ENCODE assay signal across 8 cellular contexts in the genomic region with DNA sequence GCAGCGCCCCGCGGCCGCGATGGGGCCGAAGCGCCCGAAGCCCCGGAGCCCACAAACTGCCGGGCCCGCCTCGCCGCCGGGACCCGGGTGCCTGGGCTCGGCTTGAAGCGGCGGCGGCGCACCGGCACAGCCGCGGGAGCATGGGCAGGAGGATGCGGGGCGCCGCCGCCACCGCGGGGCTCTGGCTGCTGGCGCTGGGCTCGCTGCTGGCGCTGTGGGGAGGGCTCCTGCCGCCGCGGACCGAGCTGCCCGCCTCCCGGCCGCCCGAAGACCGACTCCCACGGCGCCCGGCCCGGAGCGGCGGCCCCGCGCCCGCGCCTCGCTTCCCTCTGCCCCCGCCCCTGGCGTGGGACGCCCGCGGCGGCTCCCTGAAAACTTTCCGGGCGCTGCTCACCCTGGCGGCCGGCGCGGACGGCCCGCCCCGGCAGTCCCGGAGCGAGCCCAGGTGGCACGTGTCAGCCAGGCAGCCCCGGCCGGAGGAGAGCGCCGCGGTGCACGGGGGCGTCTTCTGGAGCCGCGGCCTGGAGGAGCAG. TPM values are rescaled to one million over a fixed set of nuclear protein-coding genes. Genes with fewer than 3 reads are reported as not detected.
DNase-seq lines count a peak whose midpoint lies in the region; ATAC-seq, FAIRE-seq and TF ChIP-seq lines count a peak whose summit lies in the region.

No MANE protein-coding gene starts in this region.

- H3K4me3 ChIP-seq in GM12864 (ENCODE audit: low read depth, low read length) (peak overlapping the region; percentile 44), HUES48 (ENCODE audit: low read depth, low read length) (peak overlapping the region; percentile 71), K562 (peak overlapping the region; percentile 35), thymus (ENCODE audit: low read length) (peak overlapping the region; percentile 54)

- FAIRE-seq in K562 (lab: Jason Lieb, UNC): no peak

- ATAC-seq in GM21390 (IDR thresholded peaks at IDR 0.05; ENCODE audit: unreplicated experiment) (peak; percentile 43), K562 (peak; percentile 52)

- WGBS in K562 (ENCODE audit: insufficient coverage, low coverage, missing lambda C conversion rate): 1% methylated on average over 40 of the region's 79 CpGs
- under 1% methylated on average over 79 of the region's 79 CpGs for WGBS in thymus

- H3K9ac ChIP-seq in HUES48 (ENCODE audit: low read depth, low read length) (peak overlapping the region; percentile 66), K562 (ENCODE audit: insufficient read depth in 1 of 2, low read depth in 2 of 2, low read length in 2 of 2) (peak overlapping the region in 1 of 2 experiments; percentile 69; a peak in 1 of 4 replicates)

- no peak for TF ChIP-seq RAD21 in K562 (CRISPR knock-in tag; conservative IDR thresholded peaks at IDR 0.05 in 1 of 2, IDR thresholded peaks at IDR 0.05 in 1 of 2)

- no peak for DNase-seq in GM12864 (ENCODE audit: low read depth)
- DNase-seq in K562 (ENCODE audit: extremely low read depth in 1 of 4, low spot score in 3 of 4): peak; percentile 25 to 71 (median 56)
- peak; percentile 55 for DNase-seq in kidney tubule cell (ENCODE audit: low spot score)
- no peak for DNase-seq in NCI-H2029 treated with DMSO at 0.1 percent for 48 hours (lab: John Stamatoyannopoulos, UW)
- no peak for DNase-seq in NCI-H345 (lab: John Stamatoyannopoulos, UW)

- TF ChIP-seq POLR2A in K562 (conservative IDR thresholded peaks at IDR 0.05): no peak

- in situ Hi-C loops in K562 (cut with MboI): no loop called here

- no peaks in the 10 kb centered on the region for H3K9me3 ChIP-seq in HUES48 (ENCODE audit: control insufficient read depth, insufficient read depth, low read length)
- H3K9me3 ChIP-seq in K562 (replicated peaks; ENCODE audit: control insufficient read depth, insufficient read depth, low read depth, low read length): no peaks in the 10 kb centered on the region
- H3K9me3 ChIP-seq in thymus (ENCODE audit: control insufficient read depth): no peaks in the 10 kb centered on the region

- H3K4me1 ChIP-seq in HUES48 (ENCODE audit: control insufficient read depth, insufficient read depth, low read length): peaks cover 30% of the 10 kb centered on the region
- H3K4me1 ChIP-seq in K562 (replicated peaks in 1 of 2; ENCODE audit: control insufficient read depth in 2 of 2, insufficient read depth in 2 of 2, low read length in 2 of 2): peaks cover 0 to 24% of the 10 kb centered on the region in 2 experiments; a peak in 4 of 5 replicates
- H3K4me1 ChIP-seq in thymus (ENCODE audit: control insufficient read depth, insufficient read depth, low read length): peaks cover 9% of the 10 kb centered on the region

- CTCF ChIA-PET in K562 (lab: Yijun Ruan, JAX; ENCODE audit: low intra/inter-chr PET ratio): no interaction called here

- TF ChIP-seq EP300 in K562 (IDR thresholded peaks at IDR 0.05; ENCODE audit: low read length): no peak

- no peaks in the 10 kb centered on the region for H3K9me1 ChIP-seq in K562 (ENCODE audit: control insufficient read depth, insufficient read depth, low read length)

- POLR2A ChIA-PET in K562 (lab: Yijun Ruan, JAX): interaction anchor here (0.5 to 1.2 kb wide), 2 partner anchors 533 to 803 kb away, joined by 3 read pairs; no protein-coding TSS in a partner anchor

- no peaks in the 10 kb centered on the region for H3K79me2 ChIP-seq in K562 (ENCODE audit: control insufficient read depth, insufficient read depth, low read length)

- peaks cover 44% of the 10 kb centered on the region for H3K27me3 ChIP-seq in HUES48 (ENCODE audit: control insufficient read depth, insufficient read depth, low read length)
- peaks cover 21 to 31% of the 10 kb centered on the region in 2 experiments for H3K27me3 ChIP-seq in K562 (ENCODE audit: control insufficient read depth in 2 of 2, insufficient read depth in 2 of 2, low read length in 2 of 2)
- H3K27me3 ChIP-seq in thymus (ENCODE audit: control insufficient read depth, insufficient read depth): peaks cover 62% of the 10 kb centered on the region

- H3K4me2 ChIP-seq in K562 (ENCODE audit: insufficient read depth, low read length): peak overlapping the region; percentile 39; the same call in 1 of the 2 replicates

- peak overlapping the region; percentile 74 for H3K27ac ChIP-seq in HUES48 (ENCODE audit: low read depth, low read length)
- H3K27ac ChIP-seq in K562 (ENCODE audit: extremely low read depth, low read depth, low read length): no peak overlapping the region
- H3K27ac ChIP-seq in thymus (ENCODE audit: low read depth): peak overlapping the region; percentile 60

- H3K36me3 ChIP-seq in HUES48 (ENCODE audit: control insufficient read depth, insufficient read depth, low read length) (no peaks in the 10 kb centered on the region), K562 (ENCODE audit: control insufficient read depth, insufficient read depth, low read length) (no peaks in the 10 kb centered on the region), thymus (ENCODE audit: control insufficient read depth, insufficient read depth) (no peaks in the 10 kb centered on the region)

- TF ChIP-seq CTCF in GM12864 (IDR thresholded peaks at IDR 0.05; ENCODE audit: low read depth, low read length, missing control alignments) (no peak), K562 (IDR thresholded peaks at IDR 0.05 in 2 of 3, conservative IDR thresholded peaks at IDR 0.05 in 1 of 3; ENCODE audit: insufficient read depth in 2 of 3, low read depth in 1 of 3, low read length in 3 of 3) (0 out of 6 replicates have a peak, but pooled peaks of 1 of the 3 experiments have one; percentile 7)

- H2AFZ ChIP-seq in K562 (ENCODE audit: low read depth, low read length): peak overlapping the region; percentile 72; the same call in 1 of the 2 replicates

- intact Hi-C loops in K562 (cut with micrococcal nuclease): loop anchor here (5.0 kb wide), 2 partner anchors 399 to 414 kb away; no protein-coding TSS in a partner anchor

- peaks cover 9% of the 10 kb centered on the region for H4K20me1 ChIP-seq in K562 (replicated peaks; ENCODE audit: control insufficient read depth, insufficient read depth, low read length)

- no TSS peak for BruUV-seq in K562 (replicated peaks; lab: Mats Ljungman, UMichigan)

TF ChIP-seq in K562, 482 proteins besides CTCF, POLR2A, EP300 and RAD21 (continues in another document):
- TF ChIP-seq, protein P1, sequence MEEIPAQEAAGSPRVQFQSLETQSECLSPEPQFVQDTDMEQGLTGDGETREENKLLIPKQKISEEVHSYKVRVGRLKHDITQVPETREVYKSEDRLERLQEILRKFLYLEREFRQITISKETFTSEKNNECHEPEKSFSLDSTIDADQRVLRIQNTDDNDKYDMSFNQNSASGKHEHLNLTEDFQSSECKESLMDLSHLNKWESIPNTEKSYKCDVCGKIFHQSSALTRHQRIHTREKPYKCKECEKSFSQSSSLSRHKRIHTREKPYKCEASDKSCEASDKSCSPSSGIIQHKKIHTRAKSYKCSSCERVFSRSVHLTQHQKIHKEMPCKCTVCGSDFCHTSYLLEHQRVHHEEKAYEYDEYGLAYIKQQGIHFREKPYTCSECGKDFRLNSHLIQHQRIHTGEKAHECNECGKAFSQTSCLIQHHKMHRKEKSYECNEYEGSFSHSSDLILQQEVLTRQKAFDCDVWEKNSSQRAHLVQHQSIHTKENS (CRISPR knock-in tag; IDR thresholded peaks at IDR 0.05): no peak
- TF ChIP-seq CTBP1 (IDR thresholded peaks at IDR 0.05; ENCODE audit: borderline replicate concordance): peak; percentile 27; the same call in 1 of the 2 replicates
- 0 out of 2 replicates have a peak, but pooled peaks have one; percentile 15 for TF ChIP-seq ZBTB1 (CRISPR knock-in tag; IDR thresholded peaks at IDR 0.05; ENCODE audit: borderline replicate concordance, low read depth)

RNA-seq across cellular contexts. Expression of a gene that starts 0.3 kb away (rescaled TPM):
- 0.53 and 1.1 TPM in 2 replicates for total RNA-seq in K562 (2011; cell fraction: chromatin; rRNA removed; ENCODE audit: low replicate concordance)
- 1.4 and 2.8 TPM in 2 replicates for total RNA-seq in K562 (2011; cell fraction: nucleolus; rRNA removed)
- total RNA-seq in K562 (2011; cell fraction: nucleoplasm; rRNA removed): 0.61 and 1.0 TPM in 2 replicates
- total RNA-seq in K562 (2014; rRNA removed) (2.0 and 2.9 TPM in 2 replicates), K562 (2014; rRNA removed; fragmentation: Illumina TruSeq; extraction: Trizol) (1.2 TPM in 2 replicates), K562 (2015; rRNA removed; fragmentation: Illumina TruSeq; extraction: Trizol) (0.72 and 1.1 TPM in 2 replicates), K562 (2021) (2.7 and 3.7 TPM in 2 replicates)
- polyA plus RNA-seq in K562 (2011; rRNA removed) (0.22 and 0.95 TPM in 2 replicates), K562 (2014; fragmentation: Illumina TruSeq; extraction: Trizol) (0.64 and 0.66 TPM in 2 replicates), K562 (2014; fragmentation: Nextera tagmentation; extraction: Ambion mirVana) (under 1 TPM; 0.10 to 0.38 TPM), K562 (2014; rRNA removed) (0.58 and 0.84 TPM in 2 replicates), thymus (4.2 TPM)
- 0.19 and 2.6 TPM in 2 replicates for polyA plus RNA-seq in K562 (2011; cell fraction: cytosol; rRNA removed)
- 0.39 and 2.5 TPM in 2 replicates for polyA plus RNA-seq in K562 (2011; cell fraction: nucleus; rRNA removed)
- polyA plus RNA-seq in K562 (2012): 0.58 and 2.0 TPM in 2 replicates
- polyA minus RNA-seq in K562 (2011; rRNA and poly(A)+ RNA removed): 0.09 and 0.32 TPM in 2 replicates
- 0.82 and 1.4 TPM in 2 replicates for polyA minus RNA-seq in K562 (2011; cell fraction: cytosol; rRNA and poly(A)+ RNA removed)
- polyA minus RNA-seq in K562 (2011; cell fraction: nucleus; rRNA and poly(A)+ RNA removed): 0.67 and 1.8 TPM in 2 replicates

RNA-seq across cellular contexts. Expression of a gene that starts 44.0 kb away (rescaled TPM):
- total RNA-seq in K562 (2011; cell fraction: chromatin; rRNA removed; ENCODE audit: low replicate concordance): 15.0 and 29.3 TPM in 2 replicates
- 4.5 and 8.6 TPM in 2 replicates for total RNA-seq in K562 (2011; cell fraction: nucleolus; rRNA removed)
- total RNA-seq in K562 (2011; cell fraction: nucleoplasm; rRNA removed): 12.8 and 26.0 TPM in 2 replicates
- total RNA-seq in K562 (2014; rRNA removed) (20.7 and 37.0 TPM in 2 replicates), K562 (2014; rRNA removed; fragmentation: Illumina TruSeq; extraction: Trizol) (38.0 and 40.3 TPM in 2 replicates), K562 (2015; rRNA removed; fragmentation: Illumina TruSeq; extraction: Trizol) (30.3 and 31.9 TPM in 2 replicates), K562 (2021) (52.3 and 62.5 TPM in 2 replicates)
- polyA plus RNA-seq in K562 (2011; rRNA removed) (101 and 105 TPM in 2 replicates), K562 (2014; fragmentation: Illumina TruSeq; extraction: Trizol) (79.0 and 89.1 TPM in 2 replicates), K562 (2014; fragmentation: Nextera tagmentation; extraction: Ambion mirVana) (10 to 100 TPM in 1 of 2 experiments, 1 to 10 TPM in 1; 8.3 to 12.1 TPM), K562 (2014; rRNA removed) (20.9 and 37.2 TPM in 2 replicates), thymus (7.4 TPM)
- 33.2 and 61.8 TPM in 2 replicates for polyA plus RNA-seq in K562 (2011; cell fraction: cytosol; rRNA removed)
- 96.2 and 126 TPM in 2 replicates for polyA plus RNA-seq in K562 (2011; cell fraction: nucleus; rRNA removed)
- polyA plus RNA-seq in K562 (2012): 36.5 and 64.3 TPM in 2 replicates
- 136 and 153 TPM in 2 replicates for polyA minus RNA-seq in K562 (2011; rRNA and poly(A)+ RNA removed)
- polyA minus RNA-seq in K562 (2011; cell fraction: cytosol; rRNA and poly(A)+ RNA removed): 42.9 and 45.3 TPM in 2 replicates
- 9.0 and 16.4 TPM in 2 replicates for polyA minus RNA-seq in K562 (2011; cell fraction: nucleus; rRNA and poly(A)+ RNA removed)

Comparison
In these comparisons a context has a peak if more than half of its experiments do, and no peak if none do; other contexts are left out.
1. DNase-seq: peak in K562 (4 of 4) and kidney tubule cell (single experiment); none in GM12864 (single experiment), NCI-H2029 treated with DMSO at 0.1 percent for 48 hours (single experiment) and NCI-H345 (single experiment).
2. Peak in every context shown above with its lines, with median percentiles within 50 percentile points of each other: H3K4me3 ChIP-seq.